Comparison of ENCODE assay signal across 15 cellular contexts in genomic region chr1:200443860-200444259, GRCh38. TPM values are rescaled to one million over a fixed set of nuclear protein-coding genes. Genes with fewer than 3 reads are reported as not detected.
A peak's percentile ranks its signal among the peaks of the same experiment; 100 is the strongest.
DNase-seq lines count a peak whose midpoint lies in the region; ATAC-seq and TF ChIP-seq lines count a peak whose summit lies in the region.
"Had no signal": no experiment of that assay in that cellular context is flagged by ENCODE, and none has a peak within 500 bp of the region (broad histone marks: within the 10 kb centered on the region; RNA-seq: fewer than 3 reads in every experiment).

No MANE protein-coding gene starts in this region.

- H3K4me1 Mint-ChIP-seq in activated T-helper 17 cell treated with anti-CD3 and anti-CD28 coated beads, Interleukin-2, amount 50 U/mL, for 72 hours: peaks cover 21% of the 10 kb centered on the region
- peaks cover 40% of the 10 kb centered on the region for H3K4me1 Mint-ChIP-seq in HFFc6 (ENCODE audit: low read depth)

- no peak for ATAC-seq in activated T-helper 17 cell treated with anti-CD3 and anti-CD28 coated beads, Interleukin-2, amount 50 U/mL, for 72 hours (replicated peaks)
- ATAC-seq: CD8-positive, alpha-beta T cell; GM12878 had no signal

- no peaks in the 10 kb centered on the region for H3K27me3 Mint-ChIP-seq in activated T-helper 17 cell treated with anti-CD3 and anti-CD28 coated beads, Interleukin-2, amount 50 U/mL, for 72 hours
- H3K27me3 Mint-ChIP-seq in HFFc6 (ENCODE audit: insufficient read depth): no peaks in the 10 kb centered on the region
- H3K27me3 Mint-ChIP-seq: B cell; CD4-positive, CD25-positive, alpha-beta regulatory T cell had no signal

- H3K36me3 Mint-ChIP-seq in activated T-helper 17 cell treated with anti-CD3 and anti-CD28 coated beads, Interleukin-2, amount 50 U/mL, for 72 hours (ENCODE audit: low read depth): no peaks in the 10 kb centered on the region
- H3K36me3 Mint-ChIP-seq in HFFc6 (ENCODE audit: low read depth): peaks cover 20% of the 10 kb centered on the region
- H3K36me3 Mint-ChIP-seq: CD4-positive, CD25-positive, alpha-beta regulatory T cell; CD8-positive, alpha-beta T cell had no signal

- H3K9me3 Mint-ChIP-seq in activated T-helper 17 cell treated with anti-CD3 and anti-CD28 coated beads, Interleukin-2, amount 50 U/mL, for 72 hours: no peaks in the 10 kb centered on the region
- no peaks in the 10 kb centered on the region for H3K9me3 Mint-ChIP-seq in HFFc6
- H3K9me3 Mint-ChIP-seq: CD8-positive, alpha-beta T cell had no signal

- DNase-seq in NCI-H2171 treated with DMSO at 0.1 percent for 48 hours (lab: John Stamatoyannopoulos, UW) (peak; percentile 34), NCI-H2171 (lab: John Stamatoyannopoulos, UW) (no peak), NCI-H1105 treated with DMSO at 0.1 percent for 48 hours (lab: John Stamatoyannopoulos, UW) (peak; percentile 79), DMS153 (lab: John Stamatoyannopoulos, UW) (no peak), HFFc6 (no peak)
- DNase-seq: Caco-2; CD4-positive, CD25-positive, alpha-beta regulatory T cell; CD8-positive, alpha-beta T cell; DMS79; EL; GDM1; GOT3 had no signal

- H3K27ac Mint-ChIP-seq in activated T-helper 17 cell treated with anti-CD3 and anti-CD28 coated beads, Interleukin-2, amount 50 U/mL, for 72 hours: peak overlapping the region; percentile 93
- H3K27ac Mint-ChIP-seq in HFFc6: no peak overlapping the region
- H3K27ac Mint-ChIP-seq: B cell; CD4-positive, CD25-positive, alpha-beta regulatory T cell; CD8-positive, alpha-beta T cell had no signal

- no peak overlapping the region for H3K4me3 Mint-ChIP-seq in activated T-helper 17 cell treated with anti-CD3 and anti-CD28 coated beads, Interleukin-2, amount 50 U/mL, for 72 hours
- no peak overlapping the region for H3K4me3 Mint-ChIP-seq in HFFc6
- H3K4me3 Mint-ChIP-seq: B cell; CD4-positive, CD25-positive, alpha-beta regulatory T cell; CD8-positive, alpha-beta T cell had no signal

- TF ChIP-seq CTCF in HFFc6 (IDR thresholded peaks at IDR 0.05): no peak

RNA-seq across cellular contexts. Expression of gene ZNF281, which starts 34.0 kb away (rescaled TPM):
- 10 to 100 TPM; 13.1 to 15.8 TPM for total RNA-seq in activated T-helper 17 cell treated with anti-CD3 and anti-CD28 coated beads, Interleukin-2, amount 50 U/mL, for 72 hours
- total RNA-seq in HFFc6 (2021; fragmentation: NEBNext Ultra II Directional; extraction: Animal tissue kit (Norgen Biotek cat#: 25700)): 10 to 100 TPM; 37.2 to 50.7 (median 43.9) TPM

Comparison
In these comparisons a context has a peak if more than half of its experiments do, and no peak if none do; other contexts are left out.
1. DNase-seq: peak in NCI-H2171 treated with DMSO at 0.1 percent for 48 hours (single experiment) and NCI-H1105 treated with DMSO at 0.1 percent for 48 hours (single experiment); none in NCI-H2171 (single experiment), DMS153 (single experiment) and HFFc6 (single experiment).